1 cellular context compared by ENCODE assay signal in genomic region chr10:79407811-79408795, GRCh38.
TF ChIP-seq lines count a peak whose summit lies in the region.

No MANE protein-coding gene starts in this region.

TF ChIP-seq in SK-N-SH, 30 proteins besides CTCF, POLR2A, EP300 and RAD21 (continued from another document):
- TF ChIP-seq ZBTB33 (IDR thresholded peaks at IDR 0.05; ENCODE audit: borderline replicate concordance, low read depth) (no peak), PBX3 (IDR thresholded peaks at IDR 0.05) (peak; percentile 89), CHD2 (IDR thresholded peaks at IDR 0.05; ENCODE audit: low read length, partially characterized antibody) (peak; percentile 82), USF1 (IDR thresholded peaks at IDR 0.05; ENCODE audit: borderline replicate concordance, low read depth) (no peak), EZH2phosphoT487 (IDR thresholded peaks at IDR 0.05; ENCODE audit: borderline replicate concordance, low read depth) (no peak), POLR2AphosphoS5 (IDR thresholded peaks at IDR 0.05; ENCODE audit: low read depth, low read length) (peak; percentile 34; the same call in 1 of the 2 replicates), FOXJ3 (CRISPR knock-in tag; IDR thresholded peaks at IDR 0.05) (peak; percentile 74; the same call in 1 of the 2 replicates), FOXM1 (IDR thresholded peaks at IDR 0.05; ENCODE audit: low read depth) (peak; percentile 39; the same call in 1 of the 2 replicates), ELF1 (IDR thresholded peaks at IDR 0.05) (no peak), MXI1 (IDR thresholded peaks at IDR 0.05; ENCODE audit: low read depth, low read length) (0 out of 2 replicates have a peak, but pooled peaks have one; percentile 33), TEAD4 (IDR thresholded peaks at IDR 0.05; ENCODE audit: borderline replicate concordance, insufficient read depth) (no peak), TAF1 (IDR thresholded peaks at IDR 0.05; ENCODE audit: borderline replicate concordance, low read depth, low read length) (no peak), RXRA (IDR thresholded peaks at IDR 0.05; ENCODE audit: borderline replicate concordance, low read depth) (peak; percentile 59; the same call in 1 of the 2 replicates), RFX5 (IDR thresholded peaks at IDR 0.05; ENCODE audit: low read length) (no peak), GATA2 (CRISPR knock-in tag; IDR thresholded peaks at IDR 0.05) (peak; percentile 47), REST (IDR thresholded peaks at IDR 0.05; ENCODE audit: low read depth, low read length) (no peak)
